ENCODE assay signal across 8 cellular contexts in genomic region chr2:55159037-55159651, GRCh38.
A peak's percentile ranks its signal among the peaks of the same experiment; 100 is the strongest.
DNase-seq lines count a peak whose midpoint lies in the region; ATAC-seq and TF ChIP-seq lines count a peak whose summit lies in the region.

No MANE protein-coding gene starts in this region.

- peak overlapping the region; percentile 47; the same call in 1 of the 2 replicates for H2AFZ ChIP-seq in Karpas-422 (ENCODE audit: low read length)

- intact Hi-C loops in Right ventricle myocardium superior (cut with DNase I), result loop anchor here (5.0 kb wide), 1 partner anchor 47 kb away; no protein-coding TSS in a partner anchor
- intact Hi-C loops in upper lobe of right lung (cut with DNase I), result no loop called here

- H3K27me3 ChIP-seq in Karpas-422 (ENCODE audit: low read length) (no peaks in the 10 kb centered on the region), upper lobe of right lung (no peaks in the 10 kb centered on the region), WERI-Rb-1 (ENCODE audit: insufficient read depth, low read depth, severe bottlenecking) (no peaks in the 10 kb centered on the region)

- H4K20me1 ChIP-seq in Karpas-422 (ENCODE audit: insufficient read depth, low read depth, low read length), result no peaks in the 10 kb centered on the region

- H3K36me3 ChIP-seq in Karpas-422 (ENCODE audit: insufficient read depth, low read length), result no peaks in the 10 kb centered on the region
- no peaks in the 10 kb centered on the region for H3K36me3 ChIP-seq in upper lobe of right lung
- H3K36me3 ChIP-seq in WERI-Rb-1, result no peaks in the 10 kb centered on the region

- H3K4me3 ChIP-seq in Karpas-422 (ENCODE audit: low read length) (no peak overlapping the region), upper lobe of right lung (no peak overlapping the region), WERI-Rb-1 (ENCODE audit: low read depth, low read length) (no peak overlapping the region)

- peak overlapping the region; percentile 18 for H3K4me2 ChIP-seq in Karpas-422 (ENCODE audit: low read depth, low read length, poor library complexity, severe bottlenecking)

- ATAC-seq in GM19463 (IDR thresholded peaks at IDR 0.05; ENCODE audit: unreplicated experiment), result peak; percentile 72
- peak; percentile 72 for ATAC-seq in Right ventricle myocardium superior (ENCODE audit: poor library complexity)
- ATAC-seq in upper lobe of right lung, result peak; percentile 17

- no peaks in the 10 kb centered on the region for H3K9me2 ChIP-seq in Karpas-422 (replicated peaks; ENCODE audit: insufficient read depth, low read length)

- peaks cover 63% of the 10 kb centered on the region for H3K4me1 ChIP-seq in Karpas-422 (ENCODE audit: low read length)
- H3K4me1 ChIP-seq in upper lobe of right lung, result peaks cover 82% of the 10 kb centered on the region

- H3K79me2 ChIP-seq in Karpas-422 (ENCODE audit: low read length), result no peaks in the 10 kb centered on the region

- H3K27ac ChIP-seq in Karpas-422 (ENCODE audit: low read length) (0 out of 2 replicates have a peak overlapping the region, but pooled peaks have one; percentile 0), upper lobe of right lung (no peak overlapping the region), WERI-Rb-1 (no peak overlapping the region)

- peak overlapping the region; percentile 42; the same call in 1 of the 2 replicates for H3K9ac ChIP-seq in Karpas-422 (ENCODE audit: low read length)

- TF ChIP-seq CTCF in upper lobe of right lung (IDR thresholded peaks at IDR 0.05) (no peak), WERI-Rb-1 (IDR thresholded peaks at IDR 0.05; ENCODE audit: low read depth, low read length) (no peak)

- peak; percentile 20 for DNase-seq in COR-L47 (lab: John Stamatoyannopoulos, UW)
- DNase-seq in Karpas-422, result peak; percentile 60
- DNase-seq in Right ventricle myocardium superior, result peak; percentile 80
- DNase-seq in upper lobe of right lung, result peak; percentile 69
- DNase-seq in NCI-H1092 treated with DMSO at 0.1 percent for 48 hours (lab: John Stamatoyannopoulos, UW), result no peak
- DNase-seq in activated gamma-delta T cell (lab: John Stamatoyannopoulos, UW), result no peak
- no peak for DNase-seq in WERI-Rb-1

- no peaks in the 10 kb centered on the region for H3K9me3 ChIP-seq in Karpas-422 (ENCODE audit: low read length)
- no peaks in the 10 kb centered on the region for H3K9me3 ChIP-seq in upper lobe of right lung
- H3K9me3 ChIP-seq in WERI-Rb-1 (ENCODE audit: severe bottlenecking), result no peaks in the 10 kb centered on the region

Comparison
In these comparisons a context has a peak if more than half of its experiments do, and no peak if none do; other contexts are left out.
1. DNase-seq: peak in COR-L47 (single experiment), Karpas-422 (single experiment), Right ventricle myocardium superior (single experiment) and upper lobe of right lung (single experiment); none in NCI-H1092 treated with DMSO at 0.1 percent for 48 hours (single experiment), activated gamma-delta T cell (single experiment) and WERI-Rb-1 (single experiment).
2. ATAC-seq: peak in every context shown above with its lines; median percentile 72 in GM19463; 72 in Right ventricle myocardium superior; 17 in upper lobe of right lung.